In genomic region chr14:24196071-24197061, GRCh38 we compare ENCODE assay signal across 1 cellular context.
TF ChIP-seq lines count a peak whose summit lies in the region.

No MANE protein-coding gene starts in this region.

TF ChIP-seq in SK-N-SH, 30 proteins besides CTCF, POLR2A, EP300 and RAD21:
- TF ChIP-seq, protein P1, sequence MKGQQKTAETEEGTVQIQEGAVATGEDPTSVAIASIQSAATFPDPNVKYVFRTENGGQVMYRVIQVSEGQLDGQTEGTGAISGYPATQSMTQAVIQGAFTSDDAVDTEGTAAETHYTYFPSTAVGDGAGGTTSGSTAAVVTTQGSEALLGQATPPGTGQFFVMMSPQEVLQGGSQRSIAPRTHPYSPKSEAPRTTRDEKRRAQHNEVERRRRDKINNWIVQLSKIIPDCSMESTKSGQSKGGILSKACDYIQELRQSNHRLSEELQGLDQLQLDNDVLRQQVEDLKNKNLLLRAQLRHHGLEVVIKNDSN (IDR thresholded peaks at IDR 0.05; ENCODE audit: borderline replicate concordance, low read depth), result no peak
- no peak for TF ChIP-seq ELF1 (IDR thresholded peaks at IDR 0.05)
- no peak for TF ChIP-seq TAF1 (IDR thresholded peaks at IDR 0.05; ENCODE audit: borderline replicate concordance, low read depth, low read length)
- no peak for TF ChIP-seq NRF1 (IDR thresholded peaks at IDR 0.05; ENCODE audit: low read depth, low read length)
- TF ChIP-seq GATA2 (CRISPR knock-in tag; IDR thresholded peaks at IDR 0.05), result no peak
- TF ChIP-seq RCOR1 (IDR thresholded peaks at IDR 0.05; ENCODE audit: low read length), result no peak
- TF ChIP-seq TCF12 (IDR thresholded peaks at IDR 0.05), result no peak
